19 cellular contexts compared by ENCODE assay signal in genomic region chr22:27267145-27267544, GRCh38.
DNase-seq lines count a peak whose midpoint lies in the region; ATAC-seq and TF ChIP-seq lines count a peak whose summit lies in the region.
"Had no signal": no experiment of that assay in that cellular context is flagged by ENCODE, and none has a peak within 500 bp of the region (broad histone marks: within the 10 kb centered on the region; RNA-seq: fewer than 3 reads in every experiment).

No MANE protein-coding gene starts in this region.

- peaks cover 17% of the 10 kb centered on the region for H3K27me3 Mint-ChIP-seq in neural progenitor cell (ENCODE audit: insufficient read depth, low read depth)
- H3K27me3 Mint-ChIP-seq in nephron progenitor cell (ENCODE audit: low read depth, poor library complexity), result peaks cover 26% of the 10 kb centered on the region

- H2AFZ ChIP-seq in neural progenitor cell (replicated peaks), result no peak overlapping the region

- H3K9me3 ChIP-seq in neural progenitor cell (ENCODE audit: low read depth) (no peaks in the 10 kb centered on the region), SJCRH30 (replicated peaks) (no peaks in the 10 kb centered on the region; the same call in 1 of the 2 replicates)
- H3K9me3 ChIP-seq: A549 had no signal

- no peaks in the 10 kb centered on the region for H3K79me2 ChIP-seq in neural progenitor cell (ENCODE audit: low read depth)

- H3K36me3 ChIP-seq in neural progenitor cell (no peaks in the 10 kb centered on the region), SJCRH30 (no peaks in the 10 kb centered on the region)

- TF ChIP-seq CTCF in neural progenitor cell (IDR thresholded peaks at IDR 0.05), result no peak
- TF ChIP-seq CTCF in nephron progenitor cell (IDR thresholded peaks at IDR 0.05), result no peak

- peaks cover 6% of the 10 kb centered on the region for H3K4me1 ChIP-seq in neural progenitor cell
- no peaks in the 10 kb centered on the region for H3K4me1 ChIP-seq in SJCRH30
- H3K4me1 ChIP-seq: A549 had no signal

- H3K9me3 Mint-ChIP-seq in neural progenitor cell (no peaks in the 10 kb centered on the region), nephron progenitor cell (no peaks in the 10 kb centered on the region)

- H3K9ac ChIP-seq in neural progenitor cell, result no peak overlapping the region
- H3K9ac ChIP-seq: KMS-11 had no signal

- H3K4me1 Mint-ChIP-seq in neural progenitor cell (peaks cover 35% of the 10 kb centered on the region), nephron progenitor cell (peaks cover 13% of the 10 kb centered on the region)

- ATAC-seq in SK-N-SH treated with all-trans-retinoic acid at 6 μM for 48 hours, result peak; percentile 21; the same call in 1 of the 3 replicates
- no peak for ATAC-seq in GM18909 (IDR thresholded peaks at IDR 0.05; ENCODE audit: poor library complexity, unreplicated experiment)
- ATAC-seq: A549, PC-3 had no signal

- no peaks in the 10 kb centered on the region for H3K36me3 Mint-ChIP-seq in neural progenitor cell
- H3K36me3 Mint-ChIP-seq in nephron progenitor cell (ENCODE audit: low read depth), result no peaks in the 10 kb centered on the region

- H3K4me3 ChIP-seq in neural progenitor cell (no peak overlapping the region), SJCRH30 (no peak overlapping the region)
- H3K4me3 ChIP-seq: A549 had no signal

- H3K27me3 ChIP-seq in neural progenitor cell, result no peaks in the 10 kb centered on the region
- H3K27me3 ChIP-seq in SJCRH30, result no peaks in the 10 kb centered on the region

- H4K20me1 ChIP-seq in neural progenitor cell (ENCODE audit: low read depth), result no peaks in the 10 kb centered on the region

- no peak overlapping the region for H3K4me2 ChIP-seq in neural progenitor cell
- H3K4me2 ChIP-seq: A549, KMS-11 had no signal

- no peak overlapping the region for H3K27ac ChIP-seq in neural progenitor cell
- no peak overlapping the region for H3K27ac ChIP-seq in SJCRH30
- H3K27ac ChIP-seq: A549, KMS-11, RWPE1 had no signal

- peak overlapping the region; percentile 47 for H3K27ac Mint-ChIP-seq in neural progenitor cell
- no peak overlapping the region for H3K27ac Mint-ChIP-seq in nephron progenitor cell
- H3K27ac Mint-ChIP-seq: CD4-positive, alpha-beta T cell had no signal

- DNase-seq in AG20443 (ENCODE audit: low spot score), result peak; percentile 84
- peak; percentile 56 for DNase-seq in GM04504 (ENCODE audit: low read depth)
- no peak for DNase-seq in neural progenitor cell (ENCODE audit: low spot score)
- DNase-seq in stimulated activated CD4-positive, alpha-beta T cell treated with anti-CD3 and anti-CD28 coated beads, Interleukin-4, amount 100 ng/mL, for 24 hours, result no peak
- DNase-seq in SJCRH30, result no peak
- DNase-seq in nephron progenitor cell, result no peak
- DNase-seq: CD4-positive, alpha-beta T cell; DMS153; EL; NCI-H1417 treated with DMSO at 0.1 percent for 48 hours; NCI-H187 treated with DMSO at 0.1 percent for 48 hours; NCI-H526; PC-3; SIG-M5 had no signal

- H3F3A ChIP-seq in neural progenitor cell (ENCODE audit: low read depth), result no peaks in the 10 kb centered on the region

- H3K4me3 Mint-ChIP-seq in neural progenitor cell, result no peak overlapping the region
- no peak overlapping the region for H3K4me3 Mint-ChIP-seq in nephron progenitor cell
- H3K4me3 Mint-ChIP-seq: CD4-positive, alpha-beta T cell had no signal

TF ChIP-seq in SK-N-SH treated with all-trans-retinoic acid at 6 μM for 48 hours, 23 proteins besides CTCF, POLR2A, EP300 and RAD21:
- no peak for TF ChIP-seq ZNF565 (CRISPR knock-in tag; conservative IDR thresholded peaks at IDR 0.05; ENCODE audit: low read depth)
- TF ChIP-seq TCF4 (CRISPR knock-in tag; IDR thresholded peaks at IDR 0.05; ENCODE audit: borderline replicate concordance), result peak; percentile 39; the same call in 1 of the 2 replicates

Comparison
In these comparisons a context has a peak if more than half of its experiments do, and no peak if none do; other contexts are left out.
1. DNase-seq: peak in AG20443 (single experiment) and GM04504 (single experiment); none in neural progenitor cell (single experiment), stimulated activated CD4-positive, alpha-beta T cell treated with anti-CD3 and anti-CD28 coated beads, Interleukin-4, amount 100 ng/mL, for 24 hours (single experiment), SJCRH30 (0 of 2) and nephron progenitor cell (single experiment).